34 cellular contexts compared by ENCODE assay signal in genomic region chr17:71625330-71625729, GRCh38.
"Had no signal": no experiment of that assay in that cellular context is flagged by ENCODE, and none has a peak within 500 bp of the region (broad histone marks: within the 10 kb centered on the region; RNA-seq: fewer than 3 reads in every experiment).

No MANE protein-coding gene starts in this region.

- H3K4me3 Mint-ChIP-seq: activated B cell treated with CpG ODN at 0.5 μM for 24 hours; activated CD8-positive, alpha-beta T cell treated with anti-CD3 and anti-CD28 coated beads for 36 hours; activated naive CD4-positive, alpha-beta T cell treated with anti-CD3 and anti-CD28 coated beads for 36 hours; activated naive CD4-positive, alpha-beta T cell treated with anti-CD3 and anti-CD28 coated beads, Interleukin-2, amount 50 U/mL, for 24 hours; activated naive CD8-positive, alpha-beta T cell treated with anti-CD3 and anti-CD28 coated beads for 36 hours; activated naive CD8-positive, alpha-beta T cell treated with anti-CD3 and anti-CD28 coated beads, Interleukin-2, amount 50 U/mL, for 24 hours; activated T-helper 1 cell treated with anti-CD3 and anti-CD28 coated beads, Interleukin-12 subunit alpha, Interleukin-12 subunit beta, Interleukin-2, Interleukin-4 antibody, amounts not matched to agents 30 ng/mL and 10 ng/mL and 1 ng/mL, durations not matched to agents 14 hours and 24 hours and 36 hours; brain; T-helper 17 cell; T-helper 2 cell treated with Interferon-gamma antibody and Interleukin-4, amounts not matched to agents 5 μg/mL and 100 μg/mL, for 36 hours had no signal

- H3K27ac Mint-ChIP-seq: activated B cell treated with CpG ODN at 0.5 μM for 24 hours; activated CD8-positive, alpha-beta T cell treated with anti-CD3 and anti-CD28 coated beads for 36 hours; activated naive CD4-positive, alpha-beta T cell treated with anti-CD3 and anti-CD28 coated beads for 36 hours; activated naive CD4-positive, alpha-beta T cell treated with anti-CD3 and anti-CD28 coated beads, Interleukin-2, amount 50 U/mL, for 24 hours; activated naive CD8-positive, alpha-beta T cell treated with anti-CD3 and anti-CD28 coated beads for 36 hours; activated naive CD8-positive, alpha-beta T cell treated with anti-CD3 and anti-CD28 coated beads, Interleukin-2, amount 50 U/mL, for 24 hours; activated T-helper 1 cell treated with anti-CD3 and anti-CD28 coated beads, Interleukin-12 subunit alpha, Interleukin-12 subunit beta, Interleukin-2, Interleukin-4 antibody, amounts not matched to agents 30 ng/mL and 10 ng/mL and 1 ng/mL, durations not matched to agents 14 hours and 24 hours and 36 hours; activated T-helper 2 cell treated with anti-CD3 and anti-CD28 coated beads, Interferon-gamma antibody, Interleukin-2, Interleukin-4, amounts not matched to agents 10 μg/mL and 5 μg/mL and 100 μg/mL, durations not matched to agents 14 hours and 24 hours and 36 hours; brain; T-helper 17 cell; T-helper 2 cell treated with Interferon-gamma antibody and Interleukin-4, amounts not matched to agents 5 μg/mL and 100 μg/mL, for 36 hours had no signal

- H3K4me1 Mint-ChIP-seq: activated B cell treated with CpG ODN at 0.5 μM for 24 hours; activated naive CD4-positive, alpha-beta T cell treated with anti-CD3 and anti-CD28 coated beads, Interleukin-2, amount 50 U/mL, for 24 hours; activated naive CD8-positive, alpha-beta T cell treated with anti-CD3 and anti-CD28 coated beads for 36 hours; activated naive CD8-positive, alpha-beta T cell treated with anti-CD3 and anti-CD28 coated beads, Interleukin-2, amount 50 U/mL, for 24 hours; brain; T-helper 17 cell had no signal

- H3K4me3 ChIP-seq: adrenal gland, breast epithelium, cardiac muscle cell, colonic mucosa had no signal

- H3K27me3 Mint-ChIP-seq: activated B cell treated with CpG ODN at 0.5 μM for 24 hours; activated CD8-positive, alpha-beta T cell treated with anti-CD3 and anti-CD28 coated beads for 36 hours; activated naive CD4-positive, alpha-beta T cell treated with anti-CD3 and anti-CD28 coated beads, Interleukin-2, amount 50 U/mL, for 24 hours; activated naive CD8-positive, alpha-beta T cell treated with anti-CD3 and anti-CD28 coated beads for 36 hours; activated naive CD8-positive, alpha-beta T cell treated with anti-CD3 and anti-CD28 coated beads, Interleukin-2, amount 50 U/mL, for 24 hours; brain; T-helper 17 cell had no signal

- ATAC-seq: activated CD4-positive, CD25-positive, alpha-beta regulatory T cell treated with anti-CD3 and anti-CD28 coated beads, Interleukin-2, amount 50 U/mL, for 24 hours; activated CD8-positive, alpha-beta T cell treated with anti-CD3 and anti-CD28 coated beads for 36 hours; activated naive CD8-positive, alpha-beta T cell treated with anti-CD3 and anti-CD28 coated beads, Interleukin-2, amount 50 U/mL, for 24 hours; esophagus mucosa; T-helper 17 cell had no signal

- H3K4me1 ChIP-seq: adrenal gland, breast epithelium, colonic mucosa had no signal

- DNase-seq: activated B cell treated with CpG ODN at 0.5 μM for 24 hours; activated CD4-positive, alpha-beta T cell treated with anti-CD3 and anti-CD28 coated beads for 48 hours; activated CD4-positive, alpha-beta T cell treated with anti-CD3 and anti-CD28 coated beads, Interleukin-2, amount 50 U/mL, for 1 hour; activated CD4-positive, alpha-beta T cell treated with anti-CD3 and anti-CD28 coated beads, Interleukin-2, amount 50 U/mL, for 48 hours; activated CD8-positive, alpha-beta memory T cell treated with anti-CD3 and anti-CD28 coated beads for 24 hours; activated CD8-positive, alpha-beta T cell treated with anti-CD3 and anti-CD28 coated beads for 36 hours; activated effector memory CD4-positive, alpha-beta T cell treated with anti-CD3 and anti-CD28 coated beads, Interleukin-2, amount 50 U/mL, for 16 hours; activated naive CD4-positive, alpha-beta T cell treated with anti-CD3 and anti-CD28 coated beads for 36 hours; activated naive CD8-positive, alpha-beta T cell treated with anti-CD3 and anti-CD28 coated beads for 36 hours; activated naive CD8-positive, alpha-beta T cell treated with anti-CD3 and anti-CD28 coated beads, Interleukin-2, amount 50 U/mL, for 24 hours; activated T-cell treated with anti-CD3 and anti-CD28 coated beads, Interleukin-2, amount 50 U/mL, for 1 hour; activated T-cell treated with anti-CD3 and anti-CD28 coated beads, Interleukin-2, amount 50 U/mL, for 48 hours; adrenal gland; amygdala; aorta; central memory CD4-positive, alpha-beta T cell; cerebellar nuclear complex; colonic mucosa; effector CD8-positive, alpha-beta T cell; foreskin fibroblast; T-helper 1 cell; T-helper 17 cell; T1000; WERI-Rb-1 had no signal

- H3K9me3 ChIP-seq: adrenal gland, breast epithelium, colonic mucosa had no signal

- H3K27me3 ChIP-seq: adrenal gland, breast epithelium, cardiac muscle cell, colonic mucosa had no signal

- FAIRE-seq: frontal cortex had no signal

- H3K27ac ChIP-seq: adrenal gland, breast epithelium, cardiac muscle cell, colonic mucosa, WERI-Rb-1 had no signal

- H3K36me3 ChIP-seq: adrenal gland, breast epithelium, cardiac muscle cell, colonic mucosa, WERI-Rb-1 had no signal

- H3K36me3 Mint-ChIP-seq: activated naive CD4-positive, alpha-beta T cell treated with anti-CD3 and anti-CD28 coated beads, Interleukin-2, amount 50 U/mL, for 24 hours; brain had no signal
